In the genomic region with DNA sequence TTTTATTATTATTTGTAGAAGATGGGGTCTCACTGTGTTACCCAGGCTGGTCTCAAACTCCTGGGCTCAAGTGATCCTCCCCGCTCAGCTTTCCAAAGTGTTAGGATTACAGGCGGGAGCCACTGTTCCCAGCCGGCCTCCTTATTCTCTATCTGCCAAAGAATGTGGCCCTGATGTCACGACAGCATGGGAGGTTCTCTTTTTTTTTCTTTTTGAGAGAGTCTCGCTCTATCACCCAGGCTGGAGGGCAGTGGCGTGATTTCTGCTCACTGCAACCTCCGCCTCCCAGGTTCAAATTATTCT, we compare ENCODE assay signal across 20 cellular contexts. TPM values are rescaled to one million over a fixed set of nuclear protein-coding genes. Genes with fewer than 3 reads are reported as not detected.
"Had no signal": no experiment of that assay in that cellular context is flagged by ENCODE, and none has a peak within 500 bp of the region (broad histone marks: within the 10 kb centered on the region; RNA-seq: fewer than 3 reads in every experiment).

No MANE protein-coding gene starts in this region.

- H3K27ac ChIP-seq: esophagus squamous epithelium, parathyroid adenoma, prostate gland, right lobe of liver, spleen, stomach had no signal

- H3K9me3 ChIP-seq: esophagus squamous epithelium, prostate gland, right lobe of liver, spleen, stomach had no signal

- H3K4me3 ChIP-seq: esophagus squamous epithelium, prostate gland, right lobe of liver, spleen, stomach had no signal

- H3K9ac ChIP-seq: parathyroid adenoma had no signal

- H3K36me3 Mint-ChIP-seq: immature natural killer cell had no signal

- ATAC-seq: effector memory CD8-positive, alpha-beta T cell; left cardiac atrium; naive thymus-derived CD4-positive, alpha-beta T cell; right lobe of liver had no signal

- H3K27me3 ChIP-seq: esophagus squamous epithelium, right lobe of liver, spleen, stomach had no signal

- H3K27ac Mint-ChIP-seq: effector memory CD8-positive, alpha-beta T cell had no signal

- H3K4me3 Mint-ChIP-seq: effector memory CD8-positive, alpha-beta T cell; immature natural killer cell; naive thymus-derived CD4-positive, alpha-beta T cell; neural crest cell had no signal

- H3K36me3 ChIP-seq: esophagus squamous epithelium, prostate gland, right lobe of liver, stomach had no signal

- H2AFZ ChIP-seq: parathyroid adenoma had no signal

- H3K9me3 Mint-ChIP-seq: effector memory CD8-positive, alpha-beta T cell; immature natural killer cell; naive thymus-derived CD4-positive, alpha-beta T cell; neural crest cell had no signal

- H3K27me3 Mint-ChIP-seq: effector memory CD8-positive, alpha-beta T cell; naive thymus-derived CD4-positive, alpha-beta T cell had no signal

- DNase-seq: effector memory CD8-positive, alpha-beta T cell; esophagus squamous epithelium; foreskin fibroblast; immature natural killer cell; left cardiac atrium; mesendoderm; naive thymus-derived CD4-positive, alpha-beta T cell; retina; right lobe of liver; spleen; stimulated activated CD4-positive, alpha-beta T cell treated with anti-CD3 and anti-CD28 coated beads, Interleukin-15, amount 100 ng/mL, for 24 hours; stimulated activated CD4-positive, alpha-beta T cell treated with anti-CD3 and anti-CD28 coated beads, Interleukin-1b, Interleukin-23, amount 100 ng/mL, for 48 hours; stimulated activated CD4-positive, alpha-beta T cell treated with anti-CD3 and anti-CD28 coated beads, Interleukin-4, amount 100 ng/mL, for 4 hours; stimulated activated naive CD4-positive, alpha-beta T cell; stomach; trophoblast cell had no signal

RNA-seq across cellular contexts. Expression of a gene that starts 46.6 kb away (rescaled TPM):
- total RNA-seq: epithelial cell of proximal tubule, neural crest cell had no signal
